ENCODE assay signal across 1 cellular context in the genomic region with DNA sequence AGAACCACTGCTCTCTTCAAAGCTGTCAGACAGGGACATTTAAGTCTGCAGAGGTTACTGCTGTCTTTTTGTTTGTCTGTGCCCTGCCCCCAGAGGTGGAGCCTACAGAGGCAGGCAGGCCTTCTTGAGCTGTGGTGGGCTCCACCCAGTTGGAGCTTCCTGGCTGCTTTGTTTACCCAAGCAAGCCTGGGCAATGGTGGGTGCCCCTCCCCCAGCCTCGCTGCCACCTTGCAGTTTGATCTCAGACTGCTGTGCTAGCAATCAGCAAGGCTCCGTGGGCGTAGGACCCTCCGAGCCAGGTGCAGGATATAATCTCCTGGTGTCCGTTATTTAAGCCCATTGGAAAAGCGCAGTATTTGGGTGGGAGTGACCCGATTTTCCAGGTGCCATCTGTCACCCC.
TF ChIP-seq lines count a peak whose summit lies in the region.

No MANE protein-coding gene starts in this region.

TF ChIP-seq in HepG2, 621 proteins besides CTCF, POLR2A, EP300 and RAD21 (continued from another document):
- TF ChIP-seq, protein P1, sequence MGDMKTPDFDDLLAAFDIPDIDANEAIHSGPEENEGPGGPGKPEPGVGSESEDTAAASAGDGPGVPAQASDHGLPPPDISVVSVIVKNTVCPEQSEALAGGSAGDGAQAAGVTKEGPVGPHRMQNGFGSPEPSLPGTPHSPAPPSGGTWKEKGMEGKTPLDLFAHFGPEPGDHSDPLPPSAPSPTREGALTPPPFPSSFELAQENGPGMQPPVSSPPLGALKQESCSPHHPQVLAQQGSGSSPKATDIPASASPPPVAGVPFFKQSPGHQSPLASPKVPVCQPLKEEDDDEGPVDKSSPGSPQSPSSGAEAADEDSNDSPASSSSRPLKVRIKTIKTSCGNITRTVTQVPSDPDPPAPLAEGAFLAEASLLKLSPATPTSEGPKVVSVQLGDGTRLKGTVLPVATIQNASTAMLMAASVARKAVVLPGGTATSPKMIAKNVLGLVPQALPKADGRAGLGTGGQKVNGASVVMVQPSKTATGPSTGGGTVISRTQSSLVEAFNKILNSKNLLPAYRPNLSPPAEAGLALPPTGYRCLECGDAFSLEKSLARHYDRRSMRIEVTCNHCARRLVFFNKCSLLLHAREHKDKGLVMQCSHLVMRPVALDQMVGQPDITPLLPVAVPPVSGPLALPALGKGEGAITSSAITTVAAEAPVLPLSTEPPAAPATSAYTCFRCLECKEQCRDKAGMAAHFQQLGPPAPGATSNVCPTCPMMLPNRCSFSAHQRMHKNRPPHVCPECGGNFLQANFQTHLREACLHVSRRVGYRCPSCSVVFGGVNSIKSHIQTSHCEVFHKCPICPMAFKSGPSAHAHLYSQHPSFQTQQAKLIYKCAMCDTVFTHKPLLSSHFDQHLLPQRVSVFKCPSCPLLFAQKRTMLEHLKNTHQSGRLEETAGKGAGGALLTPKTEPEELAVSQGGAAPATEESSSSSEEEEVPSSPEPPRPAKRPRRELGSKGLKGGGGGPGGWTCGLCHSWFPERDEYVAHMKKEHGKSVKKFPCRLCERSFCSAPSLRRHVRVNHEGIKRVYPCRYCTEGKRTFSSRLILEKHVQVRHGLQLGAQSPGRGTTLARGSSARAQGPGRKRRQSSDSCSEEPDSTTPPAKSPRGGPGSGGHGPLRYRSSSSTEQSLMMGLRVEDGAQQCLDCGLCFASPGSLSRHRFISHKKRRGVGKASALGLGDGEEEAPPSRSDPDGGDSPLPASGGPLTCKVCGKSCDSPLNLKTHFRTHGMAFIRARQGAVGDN (CRISPR knock-in tag; IDR thresholded peaks at IDR 0.05) = peak; percentile 30; the same call in 1 of the 2 replicates
